Comparison of ENCODE assay signal across 16 cellular contexts in genomic region chrX:41127476-41128192, GRCh38. TPM values are rescaled to one million over a fixed set of nuclear protein-coding genes. Genes with fewer than 3 reads are reported as not detected.
DNase-seq lines count a peak whose midpoint lies in the region; ATAC-seq and TF ChIP-seq lines count a peak whose summit lies in the region.
"Had no signal": no experiment of that assay in that cellular context is flagged by ENCODE, and none has a peak within 500 bp of the region (broad histone marks: within the 10 kb centered on the region; RNA-seq: fewer than 3 reads in every experiment).

No MANE protein-coding gene starts in this region.

- no peaks in the 10 kb centered on the region for H3K36me3 ChIP-seq in hepatocyte (replicated peaks; ENCODE audit: insufficient read depth, low read depth)
- H3K36me3 ChIP-seq: ovary had no signal

- H3K79me2 ChIP-seq in hepatocyte, result peaks cover 80% of the 10 kb centered on the region

- intact Hi-C loops in Calu3 (cut with micrococcal nuclease; ENCODE audit: unreplicated experiment), result no loop called here

- peak; percentile 63 for ATAC-seq in GM18867 (IDR thresholded peaks at IDR 0.05; ENCODE audit: unreplicated experiment)
- peak; percentile 74 for ATAC-seq in HG03095 (IDR thresholded peaks at IDR 0.05; ENCODE audit: unreplicated experiment)
- no peak for ATAC-seq in foreskin keratinocyte
- ATAC-seq: PC-3, T-helper 17 cell had no signal

- peak overlapping the region; percentile 74 for H3K27ac Mint-ChIP-seq in Calu3 (ENCODE audit: unreplicated experiment)
- H3K27ac Mint-ChIP-seq: stimulated activated naive B cell treated with anti-CD40 and anti-IgM and Interleukin-4, amounts not matched to agents 10 μg/mL and 1 μg/mL and 100 μg/mL, for 72 hours; T-helper 17 cell had no signal

- H4K20me1 ChIP-seq in hepatocyte (ENCODE audit: insufficient read depth, poor library complexity, severe bottlenecking), result peaks cover 38% of the 10 kb centered on the region

- BruUV-seq in Calu3 (replicated peaks; lab: Mats Ljungman, UMichigan), result no TSS peak

- peak overlapping the region; percentile 26 for H3K27ac ChIP-seq in hepatocyte
- H3K27ac ChIP-seq in foreskin keratinocyte, result no peak overlapping the region
- H3K27ac ChIP-seq: ovary had no signal

- no peak overlapping the region for H3K4me3 ChIP-seq in hepatocyte
- H3K4me3 ChIP-seq: ovary had no signal

- peak overlapping the region; percentile 39 for H3K4me2 ChIP-seq in hepatocyte

- no peak overlapping the region for H2AFZ ChIP-seq in hepatocyte

- H3K4me1 Mint-ChIP-seq in Calu3 (ENCODE audit: low read depth, unreplicated experiment), result peaks cover 23% of the 10 kb centered on the region

- H3K27me3 Mint-ChIP-seq in Calu3 (ENCODE audit: unreplicated experiment), result no peaks in the 10 kb centered on the region
- H3K27me3 Mint-ChIP-seq: stimulated activated naive B cell treated with anti-CD40 and anti-IgM and Interleukin-4, amounts not matched to agents 10 μg/mL and 1 μg/mL and 100 μg/mL, for 72 hours; T-helper 17 cell had no signal

- no peaks in the 10 kb centered on the region for H3K9me2 ChIP-seq in hepatocyte (replicated peaks; ENCODE audit: insufficient read depth)

- CTCF ChIA-PET in Calu3 (lab: Charles Lee), result interaction anchor here (1.0 kb wide), 2 partner anchors 42 to 117 kb away, joined by 3 read pairs; partner anchors contain the start of gene USP9X

- H3K9me3 Mint-ChIP-seq in Calu3 (ENCODE audit: low read depth, unreplicated experiment), result no peaks in the 10 kb centered on the region
- H3K9me3 Mint-ChIP-seq: stimulated activated naive B cell treated with anti-CD40 and anti-IgM and Interleukin-4, amounts not matched to agents 10 μg/mL and 1 μg/mL and 100 μg/mL, for 72 hours had no signal

- 57% methylated on average over 6 of the region's 6 CpGs for WGBS in hepatocyte (ENCODE audit: low lambda C conversion rate, missing lambda C conversion rate)

- no peaks in the 10 kb centered on the region for H3K4me1 ChIP-seq in hepatocyte (ENCODE audit: insufficient read depth)
- H3K4me1 ChIP-seq in foreskin keratinocyte, result peaks cover 4% of the 10 kb centered on the region

- H3K9me3 ChIP-seq in hepatocyte (ENCODE audit: low read depth), result no peaks in the 10 kb centered on the region
- H3K9me3 ChIP-seq: ovary had no signal

- H3K4me3 Mint-ChIP-seq in Calu3 (ENCODE audit: low read depth, unreplicated experiment), result peak overlapping the region; percentile 24
- H3K4me3 Mint-ChIP-seq: T-helper 17 cell had no signal

- H3K36me3 Mint-ChIP-seq in Calu3 (ENCODE audit: insufficient read depth, unreplicated experiment), result peaks cover 23% of the 10 kb centered on the region

- TF ChIP-seq CTCF in Calu3 (IDR thresholded peaks at IDR 0.05; ENCODE audit: unreplicated experiment), result no peak
- TF ChIP-seq CTCF in hepatocyte (IDR thresholded peaks at IDR 0.05; ENCODE audit: poor library complexity), result no peak
- TF ChIP-seq CTCF in foreskin keratinocyte (conservative IDR thresholded peaks at IDR 0.05), result no peak

- H3K27me3 ChIP-seq in hepatocyte, result no peaks in the 10 kb centered on the region
- H3K27me3 ChIP-seq in foreskin keratinocyte, result no peaks in the 10 kb centered on the region
- H3K27me3 ChIP-seq: ovary had no signal

- DNase-seq in Calu3 (no peak), hepatocyte (ENCODE audit: low spot score) (peak; percentile 34), medulla oblongata (ENCODE audit: extremely low spot score) (no peak), HuH-7.5 (ENCODE audit: low spot score) (no peak), GM19240 (ENCODE audit: insufficient read length, low spot score) (no peak), foreskin keratinocyte (no peak)
- DNase-seq: amygdala; IMR-90; NCI-H1930; ovary; PC-3; stimulated activated CD4-positive, alpha-beta T cell treated with anti-CD3 and anti-CD28 coated beads, Interleukin-2, amount 100 ng/mL, for 24 hours; stimulated activated naive B cell treated with anti-CD40 and anti-IgM and Interleukin-4, amounts not matched to agents 10 μg/mL and 1 μg/mL and 100 μg/mL, for 72 hours; T-helper 17 cell had no signal

RNA-seq across cellular contexts. Expression of gene USP9X, which starts 42.4 kb away (rescaled TPM):
- total RNA-seq in Calu3 (2022) (87.5 and 89.2 TPM in 2 replicates), hepatocyte (93.9 and 114 TPM in 2 replicates), foreskin keratinocyte (54.0 and 60.9 TPM in 2 replicates)
- polyA plus RNA-seq in hepatocyte (23.8 and 26.6 TPM in 2 replicates), foreskin keratinocyte (11.0 and 11.6 TPM in 2 replicates)
